21 cellular contexts compared by ENCODE assay signal in the genomic region with DNA sequence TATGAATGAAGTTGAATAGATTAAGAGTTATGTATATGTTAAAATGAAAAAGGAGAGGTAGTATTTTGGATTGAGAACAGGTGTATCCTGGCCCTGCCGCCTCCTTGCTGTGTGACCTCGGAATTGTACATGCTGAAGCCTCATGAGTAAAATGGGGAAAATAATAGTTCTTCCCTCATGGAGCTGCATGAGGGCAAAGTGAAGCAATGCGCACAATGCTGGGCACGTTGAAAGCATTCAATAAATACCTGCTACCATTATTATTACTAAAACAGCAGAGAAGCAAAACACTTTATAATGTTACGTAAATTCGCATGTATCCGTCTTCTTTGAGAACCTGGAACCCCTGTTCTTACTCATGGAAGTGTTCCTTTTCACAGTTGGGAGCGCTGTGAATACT.
"Had no signal": no experiment of that assay in that cellular context is flagged by ENCODE, and none has a peak within 500 bp of the region (broad histone marks: within the 10 kb centered on the region; RNA-seq: fewer than 3 reads in every experiment).

No MANE protein-coding gene starts in this region.

- H3K4me3 ChIP-seq: ascending aorta, body of pancreas had no signal

- DNase-seq: activated CD4-positive, alpha-beta T cell treated with anti-CD3 and anti-CD28 coated beads, Interleukin-2, amount 10 ng/mL, durations not matched to agents 24 days and 14 days; activated CD4-positive, alpha-beta T cell treated with anti-CD3 and anti-CD28 coated beads, Interleukin-2, amount 50 U/mL, for 48 hours; activated CD4-positive, CD25-positive, alpha-beta regulatory T cell treated with anti-CD3 and anti-CD28 coated beads, Interleukin-2, amount 50 U/mL, for 72 hours; activated CD8-positive, alpha-beta memory T cell treated with anti-CD3 and anti-CD28 coated beads, Interleukin-2, amount 10 ng/mL, durations not matched to agents 7 days and 5 days; activated effector memory CD4-positive, alpha-beta T cell treated with Interleukin-2 at 50 U/mL for 16 hours; activated naive CD4-positive, alpha-beta T cell treated with Interleukin-2 at 50 U/mL for 16 hours; activated naive CD8-positive, alpha-beta T cell treated with anti-CD3 and anti-CD28 coated beads, Interleukin-2, amount 50 U/mL, for 24 hours; activated T-cell treated with anti-CD3 and anti-CD28 coated beads, Interleukin-2, amount 50 U/mL, for 24 hours; amniotic stem cell; body of pancreas; Kasumi-1; KBM-7; NCI-H1092; NCI-H1417 treated with DMSO at 0.1 percent for 48 hours; NCI-H1694; SIG-M5; T-helper 17 cell; T-helper 9 cell had no signal

- H3K9me3 ChIP-seq: ascending aorta, body of pancreas had no signal

- ATAC-seq: activated CD8-positive, alpha-beta memory T cell treated with anti-CD3 and anti-CD28 coated beads, Interleukin-2, amount 10 ng/mL, durations not matched to agents 7 days and 5 days; activated naive CD4-positive, alpha-beta T cell treated with anti-CD3 and anti-CD28 coated beads, Interleukin-2, amount 50 U/mL, for 72 hours; activated naive CD8-positive, alpha-beta T cell treated with anti-CD3 and anti-CD28 coated beads, Interleukin-2, amount 50 U/mL, for 24 hours; body of pancreas; T-helper 17 cell; WTC11 had no signal

- H3K27ac ChIP-seq: ascending aorta, body of pancreas had no signal

- H3K27me3 ChIP-seq: ascending aorta, body of pancreas had no signal

- H3K36me3 ChIP-seq: ascending aorta had no signal
